Comparison of ENCODE assay signal across 18 cellular contexts in genomic region chr14:102633906-102634595, GRCh38. TPM values are rescaled to one million over a fixed set of nuclear protein-coding genes. Genes with fewer than 3 reads are reported as not detected.
A peak's percentile ranks its signal among the peaks of the same experiment; 100 is the strongest.
DNase-seq lines count a peak whose midpoint lies in the region; ATAC-seq, FAIRE-seq and TF ChIP-seq lines count a peak whose summit lies in the region.
"Had no signal": no experiment of that assay in that cellular context is flagged by ENCODE, and none has a peak within 500 bp of the region (broad histone marks: within the 10 kb centered on the region; RNA-seq: fewer than 3 reads in every experiment).

No MANE protein-coding gene starts in this region.

- TF ChIP-seq POLR2A in GM12891 (IDR thresholded peaks at IDR 0.05; ENCODE audit: low read depth, low read length), result no peak

- FAIRE-seq in GM12891 (lab: Jason Lieb, UNC), result peak; percentile 62
- FAIRE-seq: islet of Langerhans had no signal

- H3K9me3 ChIP-seq in SK-N-MC (ENCODE audit: low read depth, low read length), result no peaks in the 10 kb centered on the region
- H3K9me3 ChIP-seq: left ventricle myocardium inferior, Peyer's patch, SJCRH30, testis, vagina had no signal

- H3K36me3 ChIP-seq in SK-N-MC (ENCODE audit: insufficient read depth, low read length), result peaks cover 34% of the 10 kb centered on the region
- H3K36me3 ChIP-seq: left ventricle myocardium inferior, Peyer's patch, SJCRH30, vagina had no signal

- peak overlapping the region; percentile 50 for H3K27ac ChIP-seq in SK-N-MC
- H3K27ac ChIP-seq: left ventricle myocardium inferior, Peyer's patch, SJCRH30, testis, vagina had no signal

- DNase-seq in activated T-cell treated with anti-CD3 and anti-CD28 coated beads, Interleukin-2, amount 50 U/mL, for 48 hours, result peak; percentile 32 to 34
- DNase-seq in activated T-cell treated with anti-CD3 and anti-CD28 coated beads for 4 hours (no peak), GM12891 (ENCODE audit: insufficient read length, low spot score) (no peak), SK-N-MC (ENCODE audit: low read depth, low spot score) (no peak), DMS114 treated with DMSO at 0.1 percent for 48 hours (lab: John Stamatoyannopoulos, UW; ENCODE audit: unreplicated experiment) (no peak)
- DNase-seq: activated CD8-positive, alpha-beta T cell treated with anti-CD3 and anti-CD28 coated beads for 36 hours; left ventricle myocardium inferior; naive thymus-derived CD4-positive, alpha-beta T cell; NCI-H1436 treated with DMSO at 0.1 percent for 48 hours; Peyer's patch; SJCRH30; testis had no signal

- no peak overlapping the region for H3K4me3 ChIP-seq in SK-N-MC
- H3K4me3 ChIP-seq: left ventricle myocardium inferior, Peyer's patch, SJCRH30, testis, vagina had no signal

- H3K9ac ChIP-seq in SK-N-MC (ENCODE audit: insufficient read length), result no peak overlapping the region

- ATAC-seq in esophagus mucosa (peak; percentile 16), GM19328 (IDR thresholded peaks at IDR 0.05; ENCODE audit: unreplicated experiment) (no peak), GM18873 (IDR thresholded peaks at IDR 0.05; ENCODE audit: low FRiP score, unreplicated experiment) (no peak)
- ATAC-seq: activated CD8-positive, alpha-beta T cell treated with anti-CD3 and anti-CD28 coated beads for 36 hours; naive thymus-derived CD4-positive, alpha-beta T cell; stimulated activated memory B cell treated with anti-CD40 and anti-IgM and Interleukin-4, amounts not matched to agents 10 μg/mL and 1 μg/mL and 100 μg/mL, for 72 hours had no signal

TF ChIP-seq in GM12891, 5 proteins besides CTCF, POLR2A, EP300 and RAD21:
- TF ChIP-seq TAF1 (IDR thresholded peaks at IDR 0.05; ENCODE audit: low read depth, low read length), result no peak
- TF ChIP-seq SPI1 (IDR thresholded peaks at IDR 0.05; ENCODE audit: low read depth, low read length), result no peak
- TF ChIP-seq PAX5 (IDR thresholded peaks at IDR 0.05; ENCODE audit: insufficient read depth, low read length, severe bottlenecking), result no peak
- no peak for TF ChIP-seq POU2F2 (IDR thresholded peaks at IDR 0.05; ENCODE audit: low read depth, low read length)
- TF ChIP-seq POLR2AphosphoS5 (IDR thresholded peaks at IDR 0.05; ENCODE audit: low read depth, low read length), result no peak

RNA-seq across cellular contexts. Expression of gene RCOR1, which starts 41.6 kb away (rescaled TPM):
- 2.8 TPM for polyA plus RNA-seq in GM12891 (2012; ENCODE audit: low read depth, missing spikeins)
- 52.8 TPM for total RNA-seq in esophagus mucosa

Comparison
In these comparisons a context has a peak if more than half of its experiments do, and no peak if none do; other contexts are left out.
1. DNase-seq: peak in activated T-cell treated with anti-CD3 and anti-CD28 coated beads, Interleukin-2, amount 50 U/mL, for 48 hours (2 of 2); none in activated T-cell treated with anti-CD3 and anti-CD28 coated beads for 4 hours (single experiment), GM12891 (single experiment), SK-N-MC (single experiment) and DMS114 treated with DMSO at 0.1 percent for 48 hours (single experiment).